1 cellular context compared by ENCODE assay signal in genomic region chr4:77154074-77154473, GRCh38.
TF ChIP-seq lines count a peak whose summit lies in the region.

No MANE protein-coding gene starts in this region.

TF ChIP-seq in GM23338, 12 proteins besides CTCF, POLR2A, EP300 and RAD21 (continued from another document):
- no peak for TF ChIP-seq ZNF462 (CRISPR knock-in tag; IDR thresholded peaks at IDR 0.05)
- TF ChIP-seq ZNF331 (CRISPR knock-in tag; IDR thresholded peaks at IDR 0.05; ENCODE audit: low read depth), result no peak
- no peak for TF ChIP-seq JUNB (IDR thresholded peaks at IDR 0.05; ENCODE audit: unreplicated experiment)
- no peak for TF ChIP-seq STAT1 (IDR thresholded peaks at IDR 0.05; ENCODE audit: unreplicated experiment)
- no peak for TF ChIP-seq POLR2AphosphoS5 (IDR thresholded peaks at IDR 0.05; ENCODE audit: low read depth)
- no peak for TF ChIP-seq EZH2 (IDR thresholded peaks at IDR 0.05; ENCODE audit: low read depth, unreplicated experiment)
